Comparison of ENCODE assay signal across 1 cellular context in genomic region chr11:67303989-67304411, GRCh38.
TF ChIP-seq lines count a peak whose summit lies in the region.

No MANE protein-coding gene starts in this region.

TF ChIP-seq in K562, 482 proteins besides CTCF, POLR2A, EP300 and RAD21:
- TF ChIP-seq MTA3 (IDR thresholded peaks at IDR 0.05; ENCODE audit: borderline replicate concordance) (no peak), BMI1 (IDR thresholded peaks at IDR 0.05; ENCODE audit: low read length) (no peak), ZBTB11 (CRISPR knock-in tag; IDR thresholded peaks at IDR 0.05) (0 out of 6 replicates have a peak, but pooled peaks of 1 of the 3 experiments have one; percentile 37), POLR2G (IDR thresholded peaks at IDR 0.05; ENCODE audit: low read depth, low read length) (peak; percentile 21), CAMTA2 (CRISPR knock-in tag; conservative IDR thresholded peaks at IDR 0.05) (no peak), TFAP4 (CRISPR knock-in tag; IDR thresholded peaks at IDR 0.05; ENCODE audit: borderline replicate concordance) (no peak), TAL1 (IDR thresholded peaks at IDR 0.05) (no peak), ZBTB33 (CRISPR knock-in tag; IDR thresholded peaks at IDR 0.05) (peak; percentile 91)
